Comparison of ENCODE assay signal across 11 cellular contexts in genomic region chr18:57910817-57911216, GRCh38.
DNase-seq lines count a peak whose midpoint lies in the region; ATAC-seq and TF ChIP-seq lines count a peak whose summit lies in the region.
"Had no signal": no experiment of that assay in that cellular context is flagged by ENCODE, and none has a peak within 500 bp of the region (broad histone marks: within the 10 kb centered on the region; RNA-seq: fewer than 3 reads in every experiment).

No MANE protein-coding gene starts in this region.

- H3K9me3 ChIP-seq in AG04450 (ENCODE audit: control insufficient read depth, insufficient read depth, low read length): no peaks in the 10 kb centered on the region; the same call in 1 of the 2 replicates

- POLR2A ChIA-PET in AG04450 (lab: Yijun Ruan, JAX): no interaction called here

- DNase-seq in AG04450 (ENCODE audit: low read depth, low spot score) (no peak), SK-MEL-5 (ENCODE audit: low read depth, low spot score) (peak; percentile 51), foreskin fibroblast (no peak), dermis blood vessel endothelial cell (no peak), GOT3 (lab: John Stamatoyannopoulos, UW) (no peak)
- DNase-seq: activated CD8-positive, alpha-beta memory T cell treated with anti-CD3 and anti-CD28 coated beads, Interleukin-2, amount 50 U/mL, for 48 hours; DMS79 treated with DMSO at 0.1 percent for 48 hours; effector CD8-positive, alpha-beta T cell had no signal

- no peak overlapping the region for H3K27ac ChIP-seq in AG04450 (ENCODE audit: low read depth, low read length)

- TF ChIP-seq CTCF in AG04450 (IDR thresholded peaks at IDR 0.05; ENCODE audit: low read depth, low read length) (peak; percentile 42), GM12874 (IDR thresholded peaks at IDR 0.05; ENCODE audit: insufficient read depth, low read depth, low read length) (peak; percentile 77), foreskin fibroblast (IDR thresholded peaks at IDR 0.05; ENCODE audit: low read depth, low read length) (peak; percentile 33)

- ATAC-seq in HG02973 (IDR thresholded peaks at IDR 0.05; ENCODE audit: unreplicated experiment) (no peak), GM21786 (IDR thresholded peaks at IDR 0.05; ENCODE audit: unreplicated experiment) (no peak)

- CTCF ChIA-PET in AG04450 (lab: Charles Lee): interaction anchor here (1.3 to 1.4 kb wide), 2 partner anchors 13 to 29 kb away, joined by 3 to 4 read pairs; no protein-coding TSS in a partner anchor

- in situ Hi-C loops in SK-MEL-5 (cut with HindIII; ENCODE audit: low pct_unique_long_range_greater_than_20kb, low sequenced_read_pairs): no loop called here

- H3K4me3 ChIP-seq in AG04450 (ENCODE audit: low read depth, low read length): no peak overlapping the region
- no peak overlapping the region for H3K4me3 ChIP-seq in foreskin fibroblast (ENCODE audit: low read depth in 1 of 2, low read length in 2 of 2)

- peaks cover 11% of the 10 kb centered on the region for H3K27me3 ChIP-seq in AG04450 (ENCODE audit: control insufficient read depth, insufficient read depth, low read length)
